Comparison of ENCODE assay signal across 10 cellular contexts in genomic region chr12:3130053-3130805, GRCh38. TPM values are rescaled to one million over a fixed set of nuclear protein-coding genes. Genes with fewer than 3 reads are reported as not detected.
DNase-seq lines count a peak whose midpoint lies in the region; ATAC-seq and TF ChIP-seq lines count a peak whose summit lies in the region.
"Had no signal": no experiment of that assay in that cellular context is flagged by ENCODE, and none has a peak within 500 bp of the region (broad histone marks: within the 10 kb centered on the region; RNA-seq: fewer than 3 reads in every experiment).

No MANE protein-coding gene starts in this region.

- POLR2A ChIA-PET in CD4-positive, alpha-beta T cell (lab: Charles Lee), result no interaction called here

- H3K9me3 Mint-ChIP-seq in CD4-positive, alpha-beta T cell, result no peaks in the 10 kb centered on the region
- H3K9me3 Mint-ChIP-seq in effector memory CD8-positive, alpha-beta T cell, result peaks cover 3 to 6% of the 10 kb centered on the region in 2 donors

- CTCF ChIA-PET in CD4-positive, alpha-beta T cell (lab: Charles Lee), result no interaction called here

- peaks cover 71% of the 10 kb centered on the region for H3K27me3 Mint-ChIP-seq in CD4-positive, alpha-beta T cell
- H3K27me3 Mint-ChIP-seq in effector memory CD8-positive, alpha-beta T cell, result peaks cover 54 to 62% of the 10 kb centered on the region in 2 donors

- H3K36me3 Mint-ChIP-seq in CD4-positive, alpha-beta T cell (ENCODE audit: low read depth), result no peaks in the 10 kb centered on the region
- H3K36me3 Mint-ChIP-seq in effector memory CD8-positive, alpha-beta T cell (ENCODE audit: insufficient read depth), result peaks cover 3% of the 10 kb centered on the region

- DNase-seq in CD4-positive, alpha-beta T cell, result no peak
- peak; percentile 73 for DNase-seq in NCI-H2107 (lab: John Stamatoyannopoulos, UW)
- DNase-seq in effector memory CD8-positive, alpha-beta T cell, result no peak
- peak; percentile 20 for DNase-seq in middle frontal gyrus (ENCODE audit: extremely low spot score, low spot score)
- no peak for DNase-seq in D341Med (ENCODE audit: low spot score)
- DNase-seq in erythroblast (lab: John Stamatoyannopoulos, UW), result no peak
- DNase-seq: activated T-cell treated with anti-CD3 and anti-CD28 coated beads for 4 hours, NCI-H1694 had no signal

- peak overlapping the region; percentile 48 for H3K4me3 Mint-ChIP-seq in CD4-positive, alpha-beta T cell
- peak overlapping the region; percentile 45 to 51 for H3K4me3 Mint-ChIP-seq in effector memory CD8-positive, alpha-beta T cell

- H3K9me3 ChIP-seq in CD4-positive, alpha-beta T cell (ENCODE audit: control insufficient read depth, low read length), result peaks cover 4% of the 10 kb centered on the region

- no peak overlapping the region for H3K27ac Mint-ChIP-seq in CD4-positive, alpha-beta T cell
- H3K27ac Mint-ChIP-seq in effector memory CD8-positive, alpha-beta T cell, result peak overlapping the region in 1 of 2 donors; percentile 63

- no peak for ATAC-seq in CD4-positive, alpha-beta T cell (ENCODE audit: poor library complexity)
- ATAC-seq in effector memory CD8-positive, alpha-beta T cell (replicated peaks), result no peak
- no peak for ATAC-seq in HG03175 (IDR thresholded peaks at IDR 0.05; ENCODE audit: unreplicated experiment)
- ATAC-seq in GM18519 (IDR thresholded peaks at IDR 0.05; ENCODE audit: low FRiP score, unreplicated experiment), result no peak

- H3K4me1 Mint-ChIP-seq in CD4-positive, alpha-beta T cell (ENCODE audit: low read depth), result peaks cover 20% of the 10 kb centered on the region
- peaks cover 13 to 16% of the 10 kb centered on the region in 2 donors for H3K4me1 Mint-ChIP-seq in effector memory CD8-positive, alpha-beta T cell (ENCODE audit: low read depth in 2 of 2)

- intact Hi-C loops in CD4-positive, alpha-beta T cell (cut with DNase I, micrococcal nuclease), result loop anchor here in 1 of 2 experiments (10.0 kb wide), 1 partner anchor 75 kb away; no protein-coding TSS in a partner anchor

- no peak for TF ChIP-seq CTCF in CD4-positive, alpha-beta T cell (IDR thresholded peaks at IDR 0.05)

- peaks cover 52% of the 10 kb centered on the region for H3K27me3 ChIP-seq in CD4-positive, alpha-beta T cell (ENCODE audit: control insufficient read depth, insufficient read depth, low read length)

- no peak overlapping the region for H3K27ac ChIP-seq in CD4-positive, alpha-beta T cell (ENCODE audit: low read depth, low read length)

- TF ChIP-seq POLR2A in erythroblast (IDR thresholded peaks at IDR 0.05; ENCODE audit: low read length), result no peak

RNA-seq across cellular contexts. Expression of gene TSPAN9, which starts 53.0 kb away (rescaled TPM):
- total RNA-seq in CD4-positive, alpha-beta T cell, result 1 to 10 TPM in 1 of 2 experiments, under 1 TPM in 1; 0.82 to 1.3 TPM

Comparison
In these comparisons a context has a peak if more than half of its experiments do, and no peak if none do; other contexts are left out.
1. DNase-seq: peak in NCI-H2107 (single experiment) and middle frontal gyrus (single experiment); none in CD4-positive, alpha-beta T cell (0 of 10), effector memory CD8-positive, alpha-beta T cell (0 of 3), D341Med (single experiment) and erythroblast (0 of 2).